25 cellular contexts compared by ENCODE assay signal in genomic region chr1:107515702-107516101, GRCh38.
A peak's percentile ranks its signal among the peaks of the same experiment; 100 is the strongest.
DNase-seq lines count a peak whose midpoint lies in the region; ATAC-seq and TF ChIP-seq lines count a peak whose summit lies in the region.
"Had no signal": no experiment of that assay in that cellular context is flagged by ENCODE, and none has a peak within 500 bp of the region (broad histone marks: within the 10 kb centered on the region; RNA-seq: fewer than 3 reads in every experiment).

No MANE protein-coding gene starts in this region.

- H3F3A ChIP-seq in GM23338 (replicated peaks; ENCODE audit: low read depth): no peaks in the 10 kb centered on the region

- H3K4me1 Mint-ChIP-seq in GM23338: peaks cover 4% of the 10 kb centered on the region; the same call in 2 of the 3 replicates
- H3K4me1 Mint-ChIP-seq: CD4-positive, alpha-beta memory T cell had no signal

- H3K27ac ChIP-seq in GM23338 (ENCODE audit: low read depth) (no peak overlapping the region), OCI-LY3 (ENCODE audit: low read length) (no peak overlapping the region), Karpas-422 (ENCODE audit: low read length) (no peak overlapping the region)
- H3K27ac ChIP-seq: GM23248, Peyer's patch had no signal

- H3K36me3 ChIP-seq in GM23338 (ENCODE audit: insufficient read depth): no peaks in the 10 kb centered on the region
- no peaks in the 10 kb centered on the region for H3K36me3 ChIP-seq in OCI-LY3 (replicated peaks; ENCODE audit: low read depth, low read length)
- H3K36me3 ChIP-seq in Karpas-422 (ENCODE audit: insufficient read depth, low read length): no peaks in the 10 kb centered on the region
- H3K36me3 ChIP-seq: HAP-1, Peyer's patch had no signal

- H2AFZ ChIP-seq in GM23338 (no peak overlapping the region), OCI-LY3 (ENCODE audit: low read depth, low read length) (no peak overlapping the region), Karpas-422 (ENCODE audit: low read length) (no peak overlapping the region)
- H2AFZ ChIP-seq: GM23248 had no signal

- no peak overlapping the region for H3K4me3 ChIP-seq in GM23338
- H3K4me3 ChIP-seq in OCI-LY3 (ENCODE audit: low read length): no peak overlapping the region
- no peak overlapping the region for H3K4me3 ChIP-seq in Karpas-422 (ENCODE audit: low read length)
- H3K4me3 ChIP-seq: GM23248, HAP-1, Peyer's patch had no signal

- H3K36me3 Mint-ChIP-seq in GM23338 (ENCODE audit: low read depth): no peaks in the 10 kb centered on the region; the same call in 2 of the 3 replicates
- H3K36me3 Mint-ChIP-seq: CD4-positive, alpha-beta memory T cell had no signal

- no peak overlapping the region for H3K4me3 Mint-ChIP-seq in GM23338
- H3K4me3 Mint-ChIP-seq: CD4-positive, alpha-beta memory T cell; HFFc6 had no signal

- no peaks in the 10 kb centered on the region for H3K79me2 ChIP-seq in GM23338 (replicated peaks; ENCODE audit: insufficient read depth)
- H3K79me2 ChIP-seq in OCI-LY3 (ENCODE audit: low read length): no peaks in the 10 kb centered on the region
- no peaks in the 10 kb centered on the region for H3K79me2 ChIP-seq in Karpas-422 (ENCODE audit: low read length)

- H4K20me1 ChIP-seq in GM23338 (replicated peaks; ENCODE audit: insufficient read depth): no peaks in the 10 kb centered on the region
- no peaks in the 10 kb centered on the region for H4K20me1 ChIP-seq in OCI-LY3 (ENCODE audit: insufficient read depth, low read length)
- H4K20me1 ChIP-seq in Karpas-422 (ENCODE audit: insufficient read depth, low read depth, low read length): no peaks in the 10 kb centered on the region

- H3K4me1 ChIP-seq in GM23338 (ENCODE audit: insufficient read depth) (no peaks in the 10 kb centered on the region), OCI-LY3 (ENCODE audit: low read length) (no peaks in the 10 kb centered on the region), Karpas-422 (ENCODE audit: low read length) (no peaks in the 10 kb centered on the region)
- H3K4me1 ChIP-seq: Caco-2, HAP-1, Peyer's patch had no signal

- H3K4me2 ChIP-seq in GM23338 (no peak overlapping the region), OCI-LY3 (ENCODE audit: low read length) (no peak overlapping the region), Karpas-422 (ENCODE audit: low read depth, low read length, poor library complexity, severe bottlenecking) (no peak overlapping the region)

- no peak for DNase-seq in GM23338 (ENCODE audit: low spot score)
- no peak for DNase-seq in Karpas-422
- DNase-seq in amniotic stem cell (lab: John Stamatoyannopoulos, UW): no peak
- DNase-seq in activated effector memory CD4-positive, alpha-beta T cell treated with Interleukin-2 at 50 U/mL for 16 hours: no peak
- DNase-seq in NCI-H2171 (lab: John Stamatoyannopoulos, UW): no peak
- DNase-seq: C1 segment of cervical spinal cord; Caco-2; CD4-positive, alpha-beta memory T cell; GM23248; HFFc6; IMR-90; KG1; NCI-H1048; NCI-H1417; NCI-H1694; NCI-H2029 treated with DMSO at 0.1 percent for 48 hours; NCI-H2227 treated with DMSO at 0.1 percent for 48 hours; NCI-H526 treated with DMSO at 0.1 percent for 48 hours; OCI-M1; Peyer's patch; SHP77 treated with DMSO at 0.1 percent for 48 hours; T-helper 9 cell had no signal

- H3K27ac Mint-ChIP-seq in GM23338: no peak overlapping the region
- H3K27ac Mint-ChIP-seq: CD4-positive, alpha-beta memory T cell; HFFc6 had no signal

- no peaks in the 10 kb centered on the region for H3K27me3 Mint-ChIP-seq in GM23338 (ENCODE audit: insufficient read depth, low read depth, poor library complexity)
- H3K27me3 Mint-ChIP-seq: CD4-positive, alpha-beta memory T cell had no signal

- peaks cover 6% of the 10 kb centered on the region; the same call in 2 of the 3 replicates for H3K9me3 Mint-ChIP-seq in GM23338
- H3K9me3 Mint-ChIP-seq: HFFc6 had no signal

- H3K27me3 ChIP-seq in GM23338 (ENCODE audit: insufficient read depth) (no peaks in the 10 kb centered on the region), OCI-LY3 (ENCODE audit: low read depth, low read length) (no peaks in the 10 kb centered on the region), Karpas-422 (ENCODE audit: low read length) (no peaks in the 10 kb centered on the region)
- H3K27me3 ChIP-seq: Peyer's patch had no signal

- ATAC-seq in GM23338: peak; percentile 32; the same call in 2 of the 3 replicates

- peak; percentile 30 for TF ChIP-seq CTCF in GM12873 (IDR thresholded peaks at IDR 0.05; ENCODE audit: insufficient read depth, low read depth, low read length, missing control alignments)
- TF ChIP-seq CTCF in GM23338 (conservative IDR thresholded peaks at IDR 0.05; ENCODE audit: low read depth in 2 of 2): peak in 1 of 2 experiments; percentile 54; a peak in 2 of 4 replicates
- peak; percentile 31 for TF ChIP-seq CTCF in OCI-LY3 (IDR thresholded peaks at IDR 0.05; ENCODE audit: low read depth, low read length)

- H3K9ac ChIP-seq in OCI-LY3 (ENCODE audit: low read length): no peak overlapping the region
- H3K9ac ChIP-seq in Karpas-422 (ENCODE audit: low read length): no peak overlapping the region
- H3K9ac ChIP-seq: GM23248 had no signal

- no peaks in the 10 kb centered on the region for H3K9me2 ChIP-seq in GM23338 (ENCODE audit: insufficient read depth)
- H3K9me2 ChIP-seq in Karpas-422 (replicated peaks; ENCODE audit: insufficient read depth, low read length): no peaks in the 10 kb centered on the region

- no peaks in the 10 kb centered on the region for H3K9me3 ChIP-seq in OCI-LY3 (ENCODE audit: insufficient read depth, low read length)
- H3K9me3 ChIP-seq in Karpas-422 (ENCODE audit: low read length): no peaks in the 10 kb centered on the region
- H3K9me3 ChIP-seq: Caco-2, HAP-1 had no signal

TF ChIP-seq in GM23338, 12 proteins besides CTCF, POLR2A, EP300 and RAD21:
- no peak for TF ChIP-seq ZNF114 (CRISPR knock-in tag; IDR thresholded peaks at IDR 0.05)
- TF ChIP-seq NANOG (IDR thresholded peaks at IDR 0.05; ENCODE audit: borderline replicate concordance): no peak
- no peak for TF ChIP-seq STAT1 (IDR thresholded peaks at IDR 0.05; ENCODE audit: unreplicated experiment)
- no peak for TF ChIP-seq POLR2AphosphoS5 (IDR thresholded peaks at IDR 0.05; ENCODE audit: low read depth)
- no peak for TF ChIP-seq ZNF331 (CRISPR knock-in tag; IDR thresholded peaks at IDR 0.05; ENCODE audit: low read depth)
- TF ChIP-seq EZH2 (IDR thresholded peaks at IDR 0.05; ENCODE audit: low read depth, unreplicated experiment): no peak
